1 cellular context compared by ENCODE assay signal in the genomic region with DNA sequence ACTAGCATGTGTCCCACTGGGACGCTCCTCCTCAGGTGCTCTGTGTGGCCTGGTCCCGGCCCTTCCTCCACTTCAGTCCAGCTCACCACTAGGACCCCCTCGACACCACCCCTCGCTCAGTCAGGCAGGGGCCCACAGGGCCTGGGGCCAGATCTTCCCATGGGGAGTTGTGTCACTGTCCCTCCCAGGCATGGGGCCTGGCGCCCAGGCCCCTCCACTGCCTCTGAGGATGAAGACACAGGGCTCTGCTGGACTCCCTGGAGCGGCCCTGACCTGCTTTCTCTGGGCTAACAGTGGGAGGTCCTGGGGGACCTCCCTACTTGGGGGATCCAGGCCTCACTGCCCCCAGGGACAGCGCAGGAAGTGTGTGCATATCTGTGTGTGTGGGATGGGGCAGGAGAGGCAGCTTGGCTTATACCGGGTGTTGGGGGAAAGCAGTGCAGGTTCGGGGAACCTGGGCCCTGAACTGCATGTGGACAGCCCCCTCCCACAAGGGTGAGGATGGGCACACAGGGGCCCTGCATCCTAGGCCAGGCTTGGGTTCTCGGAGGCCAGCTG.
TF ChIP-seq lines count a peak whose summit lies in the region.

No MANE protein-coding gene starts in this region.

TF ChIP-seq in GM23338, 12 proteins besides CTCF, POLR2A, EP300 and RAD21:
- no peak for TF ChIP-seq JUNB (IDR thresholded peaks at IDR 0.05; ENCODE audit: unreplicated experiment)
